In genomic region chr4:141375855-141376254, GRCh38 we compare ENCODE assay signal across 2 cellular contexts.
A peak's percentile ranks its signal among the peaks of the same experiment; 100 is the strongest.
TF ChIP-seq lines count a peak whose summit lies in the region.

No MANE protein-coding gene starts in this region.

TF ChIP-seq in A549, 52 proteins besides CTCF, POLR2A, EP300 and RAD21 (continued from another document and continues in another):
- TF ChIP-seq HOXB5 (CRISPR knock-in tag; IDR thresholded peaks at IDR 0.05) (no peak), FOSB (CRISPR knock-in tag; IDR thresholded peaks at IDR 0.05) (no peak), ZSCAN20 (CRISPR knock-in tag; IDR thresholded peaks at IDR 0.05) (no peak), MYC (IDR thresholded peaks at IDR 0.05; ENCODE audit: borderline replicate concordance, low read length) (no peak), ZC3H11A (IDR thresholded peaks at IDR 0.05) (no peak), MAZ (IDR thresholded peaks at IDR 0.05; ENCODE audit: borderline replicate concordance, low read depth, low read length) (peak; percentile 89; the same call in 1 of the 2 replicates), CEBPB (IDR thresholded peaks at IDR 0.05) (no peak), SREBF2 (IDR thresholded peaks at IDR 0.05) (no peak), BHLHE40 (IDR thresholded peaks at IDR 0.05; ENCODE audit: low read depth, low read length) (no peak), RNF2 (IDR thresholded peaks at IDR 0.05; ENCODE audit: borderline replicate concordance, low read depth) (no peak), HOXB13 (CRISPR knock-in tag; IDR thresholded peaks at IDR 0.05; ENCODE audit: low read depth) (no peak), GATA3 (IDR thresholded peaks at IDR 0.05; ENCODE audit: borderline replicate concordance) (peak; percentile 33; the same call in 1 of the 2 replicates), EHMT2 (IDR thresholded peaks at IDR 0.05; ENCODE audit: low read depth) (no peak), HOXA7 (CRISPR knock-in tag; IDR thresholded peaks at IDR 0.05) (no peak), ZFP36 (IDR thresholded peaks at IDR 0.05; ENCODE audit: borderline replicate concordance, partially characterized antibody) (no peak), KDM1A (IDR thresholded peaks at IDR 0.05; ENCODE audit: low read depth) (no peak), HDAC2 (IDR thresholded peaks at IDR 0.05) (no peak), CBX8 (IDR thresholded peaks at IDR 0.05) (no peak), NFE2L2 (conservative IDR thresholded peaks at IDR 0.05; ENCODE audit: low read length) (no peak), HMGXB4 (CRISPR knock-in tag; IDR thresholded peaks at IDR 0.05; ENCODE audit: borderline replicate concordance) (no peak), CBX2 (IDR thresholded peaks at IDR 0.05; ENCODE audit: borderline replicate concordance, low read depth) (no peak), MAX (IDR thresholded peaks at IDR 0.05) (peak; percentile 50), NR3C1 (IDR thresholded peaks at IDR 0.05) (no peak), FOXS1 (CRISPR knock-in tag; IDR thresholded peaks at IDR 0.05) (no peak), E2F6 (IDR thresholded peaks at IDR 0.05; ENCODE audit: borderline replicate concordance, low read depth) (no peak), PBX3 (IDR thresholded peaks at IDR 0.05) (no peak), POLR2AphosphoS2 (conservative IDR thresholded peaks at IDR 0.05; ENCODE audit: low read length) (no peak), BCL3 (IDR thresholded peaks at IDR 0.05) (no peak), ESRRA (IDR thresholded peaks at IDR 0.05; ENCODE audit: borderline replicate concordance, low read length) (no peak), FOSL2 (IDR thresholded peaks at IDR 0.05) (peak; percentile 56), FOSL2 (CRISPR knock-in tag; IDR thresholded peaks at IDR 0.05) (peak; percentile 78), ATOH8 (CRISPR knock-in tag; IDR thresholded peaks at IDR 0.05; ENCODE audit: low read depth) (no peak), KDM5A (IDR thresholded peaks at IDR 0.05) (no peak), PHF8 (IDR thresholded peaks at IDR 0.05; ENCODE audit: borderline replicate concordance, low read depth) (no peak), NPAS2 (CRISPR knock-in tag; IDR thresholded peaks at IDR 0.05; ENCODE audit: borderline replicate concordance) (no peak), MAFK (IDR thresholded peaks at IDR 0.05; ENCODE audit: partially characterized antibody) (no peak)

TF ChIP-seq in HEK293, 187 proteins besides CTCF, POLR2A, EP300 and RAD21 (continued from another document):
- no peak for TF ChIP-seq ZNF692 (tag by site-specific recombination; IDR thresholded peaks at IDR 0.05)
- no peak for TF ChIP-seq ZBTB10 (tag by site-specific recombination; IDR thresholded peaks at IDR 0.05)
- TF ChIP-seq ZFP41 (tag by site-specific recombination; IDR thresholded peaks at IDR 0.05; ENCODE audit: borderline replicate concordance), result no peak
- no peak for TF ChIP-seq KLF1 (tag by site-specific recombination; IDR thresholded peaks at IDR 0.05)
- no peak for TF ChIP-seq PRDM4 (tag by site-specific recombination; IDR thresholded peaks at IDR 0.05)
- TF ChIP-seq KLF17 (tag by site-specific recombination; IDR thresholded peaks at IDR 0.05), result 0 out of 2 replicates have a peak, but pooled peaks have one; percentile 30
- TF ChIP-seq YY1 (tag by site-specific recombination; IDR thresholded peaks at IDR 0.05), result no peak
- peak; percentile 71 for TF ChIP-seq ZNF398 (tag by site-specific recombination; IDR thresholded peaks at IDR 0.05)
- TF ChIP-seq KLF10 (tag by site-specific recombination; IDR thresholded peaks at IDR 0.05), result no peak
- TF ChIP-seq ZNF560 (tag by site-specific recombination; IDR thresholded peaks at IDR 0.05; ENCODE audit: borderline replicate concordance), result no peak
- no peak for TF ChIP-seq GLI2 (tag by site-specific recombination; IDR thresholded peaks at IDR 0.05; ENCODE audit: borderline replicate concordance, low read depth)
- TF ChIP-seq PRDM1 (tag by site-specific recombination; IDR thresholded peaks at IDR 0.05), result no peak
- TF ChIP-seq ZNF654 (tag by site-specific recombination; IDR thresholded peaks at IDR 0.05; ENCODE audit: low read depth), result peak; percentile 59
- no peak for TF ChIP-seq ZNF341 (tag by site-specific recombination; IDR thresholded peaks at IDR 0.05; ENCODE audit: low read depth)
- TF ChIP-seq PRDM10 (tag by site-specific recombination; IDR thresholded peaks at IDR 0.05), result 0 out of 2 replicates have a peak, but pooled peaks have one; percentile 14
- TF ChIP-seq ZNF776 (tag by site-specific recombination; IDR thresholded peaks at IDR 0.05; ENCODE audit: borderline replicate concordance), result no peak
- TF ChIP-seq ZNF449 (tag by site-specific recombination; IDR thresholded peaks at IDR 0.05), result no peak
